Comparison of ENCODE assay signal across 1 cellular context in the genomic region with DNA sequence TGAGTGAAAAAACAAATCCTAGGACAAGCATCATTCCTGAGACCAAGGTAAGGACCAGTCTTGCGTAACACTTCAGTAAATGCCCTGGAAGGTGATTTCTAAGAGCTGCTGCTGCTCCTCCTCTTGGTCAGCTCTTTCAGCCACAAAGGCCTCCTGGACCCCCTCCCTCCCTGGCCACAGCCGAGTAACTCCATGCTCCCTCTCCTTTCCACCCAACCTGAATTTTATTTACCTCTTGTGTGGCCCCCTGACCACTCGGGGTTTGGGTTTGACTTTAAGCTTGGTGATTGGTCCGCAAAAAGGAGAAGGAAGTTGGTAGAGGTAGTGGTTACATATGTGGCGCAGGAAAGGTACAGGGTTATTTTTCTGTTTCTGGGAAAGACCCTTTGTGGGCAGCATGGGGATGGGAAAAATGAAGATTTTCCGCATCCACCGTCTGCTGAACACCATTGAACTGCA.
TF ChIP-seq lines count a peak whose summit lies in the region.

No MANE protein-coding gene starts in this region.

TF ChIP-seq in K562, 482 proteins besides CTCF, POLR2A, EP300 and RAD21:
- TF ChIP-seq CEBPB (tag; IDR thresholded peaks at IDR 0.05), result peak; percentile 88
- no peak for TF ChIP-seq KDM2B (CRISPR knock-in tag; IDR thresholded peaks at IDR 0.05)
- TF ChIP-seq CEBPG (CRISPR knock-in tag; IDR thresholded peaks at IDR 0.05), result no peak
- peak; percentile 12 to 37; a peak in 1 of 4 replicates for TF ChIP-seq CEBPG (tag; conservative IDR thresholded peaks at IDR 0.05 in 1 of 2, IDR thresholded peaks at IDR 0.05 in 1 of 2)
